In the genomic region with DNA sequence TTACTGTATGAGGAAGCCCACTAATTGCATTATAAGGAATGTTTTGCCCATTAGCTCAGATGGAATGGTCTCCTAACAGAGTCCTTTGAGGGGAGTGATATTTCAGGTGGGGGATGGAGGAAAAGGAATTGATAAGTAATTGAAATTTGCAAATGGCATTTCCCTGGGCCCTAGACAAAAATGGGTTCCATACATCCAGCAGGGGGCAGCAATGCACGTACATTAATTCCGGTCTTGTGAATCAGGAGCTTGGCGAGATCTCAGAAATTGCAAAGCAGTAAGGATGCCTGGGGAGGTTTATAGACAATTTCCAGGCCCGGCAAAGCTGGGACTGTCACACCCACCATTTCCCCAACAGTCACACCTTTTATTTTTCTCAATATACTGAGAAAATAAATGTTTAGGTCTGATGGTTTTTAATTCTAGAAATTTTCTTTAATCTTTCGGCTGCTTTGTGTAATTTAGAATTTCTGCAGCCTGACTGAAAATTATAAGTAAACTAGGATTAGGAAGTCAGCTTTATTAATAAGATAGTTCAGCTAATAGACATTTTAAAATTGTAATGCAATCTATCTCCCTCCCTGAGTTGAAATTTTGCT, we compare ENCODE assay signal across 9 cellular contexts.
A peak's percentile ranks its signal among the peaks of the same experiment; 100 is the strongest.
DNase-seq lines count a peak whose midpoint lies in the region; ATAC-seq and TF ChIP-seq lines count a peak whose summit lies in the region.
"Had no signal": no experiment of that assay in that cellular context is flagged by ENCODE, and none has a peak within 500 bp of the region (broad histone marks: within the 10 kb centered on the region; RNA-seq: fewer than 3 reads in every experiment).

No MANE protein-coding gene starts in this region.

- ATAC-seq in HG02938 (IDR thresholded peaks at IDR 0.05; ENCODE audit: unreplicated experiment) = no peak

- in situ Hi-C loops in GM13977 (cut with MboI; ENCODE audit: low pct_unique_long_range_greater_than_20kb, low sequenced_read_pairs, unreplicated experiment) = no loop called here

- no peaks in the 10 kb centered on the region for H3K9me3 ChIP-seq in SJCRH30 (replicated peaks)
- peaks cover 6 to 30% of the 10 kb centered on the region in 2 donors for H3K9me3 ChIP-seq in breast epithelium
- H3K9me3 ChIP-seq: neutrophil had no signal

- peak; percentile 79 for TF ChIP-seq CTCF in GM13977 (IDR thresholded peaks at IDR 0.05; ENCODE audit: extremely low read depth, insufficient read depth, missing control alignments)
- peak; percentile 77 for TF ChIP-seq CTCF in LNCaP clone FGC (IDR thresholded peaks at IDR 0.05; ENCODE audit: control insufficient read depth, extremely low read depth, insufficient read depth)
- TF ChIP-seq CTCF in breast epithelium (IDR thresholded peaks at IDR 0.05) = peak; percentile 44 to 74 (median 60)
- peak; percentile 57 for TF ChIP-seq CTCF in kidney epithelial cell (IDR thresholded peaks at IDR 0.05; ENCODE audit: insufficient read depth, low read length, poor library complexity, severe bottlenecking)

- H3K27ac ChIP-seq in SJCRH30 = no peak overlapping the region
- H3K27ac ChIP-seq in breast epithelium = no peak overlapping the region
- H3K27ac ChIP-seq: neutrophil had no signal

- peak; percentile 73 for DNase-seq in AG08396 (ENCODE audit: low spot score)
- peak; percentile 56 for DNase-seq in GM13977 (ENCODE audit: low spot score)
- peak; percentile 22 for DNase-seq in LNCaP clone FGC (ENCODE audit: low read depth)
- DNase-seq in SJCRH30 = peak; percentile 49 to 75
- DNase-seq in breast epithelium (ENCODE audit: low spot score in 2 of 2) = peak; percentile 49 to 56
- DNase-seq in kidney epithelial cell (ENCODE audit: low read depth) = no peak
- peak; percentile 28 to 50 for DNase-seq in stimulated activated CD4-positive, alpha-beta T cell treated with anti-CD3 and anti-CD28 coated beads, Interleukin-4, amount 100 ng/mL, for 48 hours (ENCODE audit: low read depth in 2 of 2)

- H3K4me1 ChIP-seq in SJCRH30 (no peaks in the 10 kb centered on the region), breast epithelium (no peaks in the 10 kb centered on the region)

- intact Hi-C loops in breast epithelium (cut with DNase I; ENCODE audit: low total_unique reads) = no loop called here

- no peak overlapping the region for H3K4me3 ChIP-seq in LNCaP clone FGC (ENCODE audit: low read depth, low read length)
- H3K4me3 ChIP-seq in SJCRH30 = no peak overlapping the region
- H3K4me3 ChIP-seq in breast epithelium = no peak overlapping the region
- H3K4me3 ChIP-seq in kidney epithelial cell (ENCODE audit: low read depth, low read length) = no peak overlapping the region

- TF ChIP-seq POLR2A in breast epithelium (IDR thresholded peaks at IDR 0.05) = no peak

- no peaks in the 10 kb centered on the region for H3K27me3 ChIP-seq in SJCRH30
- H3K27me3 ChIP-seq in breast epithelium = no peaks in the 10 kb centered on the region
- H3K27me3 ChIP-seq in kidney epithelial cell (ENCODE audit: control insufficient read depth, insufficient read depth, low read length) = no peaks in the 10 kb centered on the region
- H3K27me3 ChIP-seq: neutrophil had no signal

- H3K36me3 ChIP-seq in SJCRH30 (no peaks in the 10 kb centered on the region), breast epithelium (no peaks in the 10 kb centered on the region), kidney epithelial cell (ENCODE audit: control insufficient read depth, insufficient read depth, low read length) (no peaks in the 10 kb centered on the region)
- H3K36me3 ChIP-seq: neutrophil had no signal
